ENCODE assay signal across 8 cellular contexts in genomic region chr22:30802202-30803166, GRCh38.
DNase-seq lines count a peak whose midpoint lies in the region; ATAC-seq and TF ChIP-seq lines count a peak whose summit lies in the region.

No MANE protein-coding gene starts in this region.

- peaks cover 21% of the 10 kb centered on the region for H3K27me3 Mint-ChIP-seq in activated T-helper 2 cell treated with anti-CD3 and anti-CD28 coated beads, Interferon-gamma antibody, Interleukin-2, Interleukin-4, amounts not matched to agents 10 μg/mL and 5 μg/mL and 100 μg/mL, durations not matched to agents 14 hours and 24 hours and 36 hours (ENCODE audit: low read depth)
- H3K27me3 Mint-ChIP-seq in naive B cell: peaks cover 40 to 74% (median 68%) of the 10 kb centered on the region in 3 donors

- ATAC-seq in naive B cell (ENCODE audit: low read depth in 2 of 2) (peak; percentile 67 to 68), GM19035 (IDR thresholded peaks at IDR 0.05; ENCODE audit: unreplicated experiment) (no peak)
- ATAC-seq in stimulated activated effector memory CD8-positive, alpha-beta T cell treated with anti-CD3 and anti-CD28 coated beads, Interleukin-12 subunit alpha, Interleukin-12 subunit beta, amount 100 ng/mL, for 72 hours: peak; percentile 93

- DNase-seq in D341Med (ENCODE audit: low spot score): peak; percentile 87
- DNase-seq in HK-2 (ENCODE audit: unreplicated experiment): peak; percentile 88
- DNase-seq in RPMI8226: peak; percentile 93
- DNase-seq in activated T-helper 2 cell treated with anti-CD3 and anti-CD28 coated beads, Interferon-gamma antibody, Interleukin-2, Interleukin-4, amounts not matched to agents 10 μg/mL and 5 μg/mL and 100 μg/mL, durations not matched to agents 14 hours and 24 hours and 36 hours (ENCODE audit: low spot score): peak; percentile 78
- DNase-seq in fibroblast of mammary gland (ENCODE audit: low read depth): peak; percentile 82
- peak; percentile 21 for DNase-seq in naive B cell
- peak; percentile 59 to 73 for DNase-seq in stimulated activated effector memory CD8-positive, alpha-beta T cell treated with anti-CD3 and anti-CD28 coated beads, Interleukin-12 subunit alpha, Interleukin-12 subunit beta, amount 100 ng/mL, for 72 hours (ENCODE audit: low spot score in 2 of 2)

- no peak overlapping the region for H3K4me3 Mint-ChIP-seq in activated T-helper 2 cell treated with anti-CD3 and anti-CD28 coated beads, Interferon-gamma antibody, Interleukin-2, Interleukin-4, amounts not matched to agents 10 μg/mL and 5 μg/mL and 100 μg/mL, durations not matched to agents 14 hours and 24 hours and 36 hours (ENCODE audit: low read depth)
- H3K4me3 Mint-ChIP-seq in naive B cell: no peak overlapping the region
- H3K4me3 Mint-ChIP-seq in stimulated activated effector memory CD8-positive, alpha-beta T cell treated with anti-CD3 and anti-CD28 coated beads, Interleukin-12 subunit alpha, Interleukin-12 subunit beta, amount 100 ng/mL, for 72 hours: no peak overlapping the region

- H3K36me3 Mint-ChIP-seq in activated T-helper 2 cell treated with anti-CD3 and anti-CD28 coated beads, Interferon-gamma antibody, Interleukin-2, Interleukin-4, amounts not matched to agents 10 μg/mL and 5 μg/mL and 100 μg/mL, durations not matched to agents 14 hours and 24 hours and 36 hours (ENCODE audit: low read depth): no peaks in the 10 kb centered on the region
- peaks cover 0 to 15% of the 10 kb centered on the region in 2 donors for H3K36me3 Mint-ChIP-seq in naive B cell
- H3K36me3 Mint-ChIP-seq in stimulated activated effector memory CD8-positive, alpha-beta T cell treated with anti-CD3 and anti-CD28 coated beads, Interleukin-12 subunit alpha, Interleukin-12 subunit beta, amount 100 ng/mL, for 72 hours: no peaks in the 10 kb centered on the region

- no peak for TF ChIP-seq CTCF in fibroblast of mammary gland (conservative IDR thresholded peaks at IDR 0.05; ENCODE audit: control insufficient read depth, insufficient read depth, low read depth, low read length)

- no peak overlapping the region for H3K27ac Mint-ChIP-seq in activated T-helper 2 cell treated with anti-CD3 and anti-CD28 coated beads, Interferon-gamma antibody, Interleukin-2, Interleukin-4, amounts not matched to agents 10 μg/mL and 5 μg/mL and 100 μg/mL, durations not matched to agents 14 hours and 24 hours and 36 hours
- H3K27ac Mint-ChIP-seq in naive B cell: no peak overlapping the region
- H3K27ac Mint-ChIP-seq in stimulated activated effector memory CD8-positive, alpha-beta T cell treated with anti-CD3 and anti-CD28 coated beads, Interleukin-12 subunit alpha, Interleukin-12 subunit beta, amount 100 ng/mL, for 72 hours: no peak overlapping the region

- H3K4me3 ChIP-seq in fibroblast of mammary gland (ENCODE audit: control insufficient read depth, low read depth, low read length): peak overlapping the region; percentile 9

- no peaks in the 10 kb centered on the region for H3K9me3 Mint-ChIP-seq in activated T-helper 2 cell treated with anti-CD3 and anti-CD28 coated beads, Interferon-gamma antibody, Interleukin-2, Interleukin-4, amounts not matched to agents 10 μg/mL and 5 μg/mL and 100 μg/mL, durations not matched to agents 14 hours and 24 hours and 36 hours
- peaks cover 0 to 7% (median 2%) of the 10 kb centered on the region in 7 donors for H3K9me3 Mint-ChIP-seq in naive B cell
- no peaks in the 10 kb centered on the region for H3K9me3 Mint-ChIP-seq in stimulated activated effector memory CD8-positive, alpha-beta T cell treated with anti-CD3 and anti-CD28 coated beads, Interleukin-12 subunit alpha, Interleukin-12 subunit beta, amount 100 ng/mL, for 72 hours

- H3K4me1 Mint-ChIP-seq in activated T-helper 2 cell treated with anti-CD3 and anti-CD28 coated beads, Interferon-gamma antibody, Interleukin-2, Interleukin-4, amounts not matched to agents 10 μg/mL and 5 μg/mL and 100 μg/mL, durations not matched to agents 14 hours and 24 hours and 36 hours (ENCODE audit: low read depth): no peaks in the 10 kb centered on the region
- peaks cover 0 to 6% (median 4%) of the 10 kb centered on the region in 3 donors for H3K4me1 Mint-ChIP-seq in naive B cell
- H3K4me1 Mint-ChIP-seq in stimulated activated effector memory CD8-positive, alpha-beta T cell treated with anti-CD3 and anti-CD28 coated beads, Interleukin-12 subunit alpha, Interleukin-12 subunit beta, amount 100 ng/mL, for 72 hours: peaks cover 14% of the 10 kb centered on the region

- intact Hi-C loops in activated T-helper 2 cell treated with anti-CD3 and anti-CD28 coated beads, Interferon-gamma antibody, Interleukin-2, Interleukin-4, amounts not matched to agents 10 μg/mL and 5 μg/mL and 100 μg/mL, durations not matched to agents 14 hours and 24 hours and 36 hours (cut with micrococcal nuclease): no loop called here

Comparison
In these comparisons a context has a peak if more than half of its experiments do, and no peak if none do; other contexts are left out.
1. DNase-seq: peak in every context shown above with its lines; median percentile 93 in RPMI8226; 88 in HK-2; 87 in D341Med; 82 in fibroblast of mammary gland; 78 in activated T-helper 2 cell treated with anti-CD3 and anti-CD28 coated beads, Interferon-gamma antibody, Interleukin-2, Interleukin-4, amounts not matched to agents 10 μg/mL and 5 μg/mL and 100 μg/mL, durations not matched to agents 14 hours and 24 hours and 36 hours; 66 in stimulated activated effector memory CD8-positive, alpha-beta T cell treated with anti-CD3 and anti-CD28 coated beads, Interleukin-12 subunit alpha, Interleukin-12 subunit beta, amount 100 ng/mL, for 72 hours; 21 in naive B cell.